ENCODE assay signal across 8 cellular contexts in genomic region chr11:43311791-43312607, GRCh38. TPM values are rescaled to one million over a fixed set of nuclear protein-coding genes. Genes with fewer than 3 reads are reported as not detected.
DNase-seq lines count a peak whose midpoint lies in the region; ATAC-seq and TF ChIP-seq lines count a peak whose summit lies in the region.

TSS of gene API5 (plus strand) at chr11:43311996. CDS start at chr11:43312128, 132 bp downstream.

- CTCF ChIA-PET in WTC11 (lab: Charles Lee), result interaction anchor here (0.6 to 3.0 kb wide), 27 partner anchors 9 to 1134 kb away, joined by 3 to 24 read pairs (median 4); partner anchors contain the start of gene TTC17

- H3K4me1 Mint-ChIP-seq in WTC11 (peaks cover 17% of the 10 kb centered on the region), immature natural killer cell (peaks cover 50 to 57% of the 10 kb centered on the region in 2 donors)

- POLR2A ChIA-PET in WTC11 (lab: Charles Lee), result interaction anchor here (0.6 to 1.2 kb wide), 6 partner anchors 13 to 289 kb away, joined by 3 to 6 read pairs (median 3); partner anchors contain the start of gene TTC17

- in situ Hi-C loops in GM18951 (cut with MboI; ENCODE audit: low sequenced_read_pairs, unreplicated experiment), result no loop called here

- TF ChIP-seq POLR2A in GM18951 (IDR thresholded peaks at IDR 0.05; ENCODE audit: extremely low read depth, insufficient read depth, insufficient read length), result peak; percentile 84

- peak within 1 kb of the TSS; percentile 87 to 90 for H3K4me3 ChIP-seq in cardiac fibroblast (replicated peaks in 1 of 2; ENCODE audit: low read depth in 2 of 2, low read length in 2 of 2)

- TF ChIP-seq CTCF in AG09319 (IDR thresholded peaks at IDR 0.05; ENCODE audit: low read depth, low read length) (peak; percentile 83), WTC11 (IDR thresholded peaks at IDR 0.05) (peak; percentile 50; the same call in 1 of the 2 replicates), cardiac fibroblast (IDR thresholded peaks at IDR 0.05; ENCODE audit: low read depth, low read length) (peak; percentile 76)

- H3K4me3 Mint-ChIP-seq in WTC11 (peak within 1 kb of the TSS; percentile 86), immature natural killer cell (peak within 1 kb of the TSS; percentile 96 to 98 (median 97))

- H3K27me3 Mint-ChIP-seq in WTC11 (ENCODE audit: low read depth), result no peaks in the 10 kb centered on the region
- peaks cover 2 to 12% (median 7%) of the 10 kb centered on the region in 3 donors for H3K27me3 Mint-ChIP-seq in immature natural killer cell (ENCODE audit: low read depth in 3 of 3)

- H3K36me3 Mint-ChIP-seq in WTC11 (no peaks in the 10 kb centered on the region), immature natural killer cell (no peaks in the 10 kb centered on the region)

- DNase-seq in AG09319 (ENCODE audit: extremely low read depth, low read depth), result peak; percentile 69
- DNase-seq in NCI-H226, result peak; percentile 91
- DNase-seq in WTC11 (ENCODE audit: low spot score), result peak; percentile 93
- DNase-seq in cardiac fibroblast (ENCODE audit: low read depth in 2 of 2), result peak; percentile 95
- peak; percentile 89 to 92 (median 90) for DNase-seq in immature natural killer cell
- DNase-seq in smooth muscle cell of the brain vasculature (ENCODE audit: low read depth, low spot score), result peak; percentile 90

- H3K9me3 Mint-ChIP-seq in WTC11 (no peaks in the 10 kb centered on the region), immature natural killer cell (no peaks in the 10 kb centered on the region)

- H3K27ac Mint-ChIP-seq in WTC11, result peak within 1 kb of the TSS; percentile 80
- H3K27ac Mint-ChIP-seq in immature natural killer cell, result peak within 1 kb of the TSS; percentile 86 to 98 (median 94)

- peak; percentile 99 for ATAC-seq in HG03196 (IDR thresholded peaks at IDR 0.05; ENCODE audit: unreplicated experiment)
- peak; percentile 98 for ATAC-seq in WTC11

TF ChIP-seq in WTC11, 78 proteins besides CTCF, POLR2A, EP300 and RAD21 (continues in another document):
- TF ChIP-seq ZNF121 (CRISPR knock-in tag; IDR thresholded peaks at IDR 0.05) (no peak), ETV6 (CRISPR knock-in tag; IDR thresholded peaks at IDR 0.05) (peak; percentile 48), NR1H2 (CRISPR knock-in tag; IDR thresholded peaks at IDR 0.05) (no peak), ZNF263 (CRISPR knock-in tag; IDR thresholded peaks at IDR 0.05; ENCODE audit: low read depth) (no peak), SP1 (CRISPR knock-in tag; conservative IDR thresholded peaks at IDR 0.05) (peak; percentile 60), OVOL2 (CRISPR knock-in tag; IDR thresholded peaks at IDR 0.05; ENCODE audit: borderline replicate concordance) (no peak), ZBTB21 (CRISPR knock-in tag; IDR thresholded peaks at IDR 0.05; ENCODE audit: borderline replicate concordance) (no peak), ELF4 (CRISPR knock-in tag; IDR thresholded peaks at IDR 0.05; ENCODE audit: low read depth) (no peak), TP53 (CRISPR knock-in tag; IDR thresholded peaks at IDR 0.05) (no peak), NR3C1 (CRISPR knock-in tag; conservative IDR thresholded peaks at IDR 0.05; ENCODE audit: low read depth) (no peak), FOXJ3 (CRISPR knock-in tag; IDR thresholded peaks at IDR 0.05; ENCODE audit: borderline replicate concordance) (no peak), PRDM15 (CRISPR knock-in tag; IDR thresholded peaks at IDR 0.05) (no peak), SMAD3 (CRISPR knock-in tag; IDR thresholded peaks at IDR 0.05; ENCODE audit: borderline replicate concordance) (no peak), STAT6 (CRISPR knock-in tag; conservative IDR thresholded peaks at IDR 0.05; ENCODE audit: low read depth) (no peak)
- TF ChIP-seq, protein P1, sequence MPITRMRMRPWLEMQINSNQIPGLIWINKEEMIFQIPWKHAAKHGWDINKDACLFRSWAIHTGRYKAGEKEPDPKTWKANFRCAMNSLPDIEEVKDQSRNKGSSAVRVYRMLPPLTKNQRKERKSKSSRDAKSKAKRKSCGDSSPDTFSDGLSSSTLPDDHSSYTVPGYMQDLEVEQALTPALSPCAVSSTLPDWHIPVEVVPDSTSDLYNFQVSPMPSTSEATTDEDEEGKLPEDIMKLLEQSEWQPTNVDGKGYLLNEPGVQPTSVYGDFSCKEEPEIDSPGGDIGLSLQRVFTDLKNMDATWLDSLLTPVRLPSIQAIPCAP (CRISPR knock-in tag; IDR thresholded peaks at IDR 0.05), result no peak
- TF ChIP-seq, protein P2, sequence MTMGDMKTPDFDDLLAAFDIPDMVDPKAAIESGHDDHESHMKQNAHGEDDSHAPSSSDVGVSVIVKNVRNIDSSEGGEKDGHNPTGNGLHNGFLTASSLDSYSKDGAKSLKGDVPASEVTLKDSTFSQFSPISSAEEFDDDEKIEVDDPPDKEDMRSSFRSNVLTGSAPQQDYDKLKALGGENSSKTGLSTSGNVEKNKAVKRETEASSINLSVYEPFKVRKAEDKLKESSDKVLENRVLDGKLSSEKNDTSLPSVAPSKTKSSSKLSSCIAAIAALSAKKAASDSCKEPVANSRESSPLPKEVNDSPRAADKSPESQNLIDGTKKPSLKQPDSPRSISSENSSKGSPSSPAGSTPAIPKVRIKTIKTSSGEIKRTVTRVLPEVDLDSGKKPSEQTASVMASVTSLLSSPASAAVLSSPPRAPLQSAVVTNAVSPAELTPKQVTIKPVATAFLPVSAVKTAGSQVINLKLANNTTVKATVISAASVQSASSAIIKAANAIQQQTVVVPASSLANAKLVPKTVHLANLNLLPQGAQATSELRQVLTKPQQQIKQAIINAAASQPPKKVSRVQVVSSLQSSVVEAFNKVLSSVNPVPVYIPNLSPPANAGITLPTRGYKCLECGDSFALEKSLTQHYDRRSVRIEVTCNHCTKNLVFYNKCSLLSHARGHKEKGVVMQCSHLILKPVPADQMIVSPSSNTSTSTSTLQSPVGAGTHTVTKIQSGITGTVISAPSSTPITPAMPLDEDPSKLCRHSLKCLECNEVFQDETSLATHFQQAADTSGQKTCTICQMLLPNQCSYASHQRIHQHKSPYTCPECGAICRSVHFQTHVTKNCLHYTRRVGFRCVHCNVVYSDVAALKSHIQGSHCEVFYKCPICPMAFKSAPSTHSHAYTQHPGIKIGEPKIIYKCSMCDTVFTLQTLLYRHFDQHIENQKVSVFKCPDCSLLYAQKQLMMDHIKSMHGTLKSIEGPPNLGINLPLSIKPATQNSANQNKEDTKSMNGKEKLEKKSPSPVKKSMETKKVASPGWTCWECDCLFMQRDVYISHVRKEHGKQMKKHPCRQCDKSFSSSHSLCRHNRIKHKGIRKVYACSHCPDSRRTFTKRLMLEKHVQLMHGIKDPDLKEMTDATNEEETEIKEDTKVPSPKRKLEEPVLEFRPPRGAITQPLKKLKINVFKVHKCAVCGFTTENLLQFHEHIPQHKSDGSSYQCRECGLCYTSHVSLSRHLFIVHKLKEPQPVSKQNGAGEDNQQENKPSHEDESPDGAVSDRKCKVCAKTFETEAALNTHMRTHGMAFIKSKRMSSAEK (CRISPR knock-in tag; IDR thresholded peaks at IDR 0.05; ENCODE audit: borderline replicate concordance), result no peak
- TF ChIP-seq, protein P3, sequence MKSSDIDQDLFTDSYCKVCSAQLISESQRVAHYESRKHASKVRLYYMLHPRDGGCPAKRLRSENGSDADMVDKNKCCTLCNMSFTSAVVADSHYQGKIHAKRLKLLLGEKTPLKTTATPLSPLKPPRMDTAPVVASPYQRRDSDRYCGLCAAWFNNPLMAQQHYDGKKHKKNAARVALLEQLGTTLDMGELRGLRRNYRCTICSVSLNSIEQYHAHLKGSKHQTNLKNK (CRISPR knock-in tag; IDR thresholded peaks at IDR 0.05), result no peak

RNA-seq across cellular contexts. Expression of gene API5, which starts in this region (rescaled TPM):
- total RNA-seq in WTC11 (2021), result 138 to 142 TPM (median 140 TPM) in 3 replicates
- polyA plus RNA-seq in immature natural killer cell, result 100 to 1,000 TPM; 108 to 143 (median 135) TPM

Comparison
In these comparisons a context has a peak if more than half of its experiments do, and no peak if none do; other contexts are left out.
1. Peak in every context shown above with its lines: DNase-seq, ATAC-seq and H3K4me3 ChIP-seq.